In the genomic region with DNA sequence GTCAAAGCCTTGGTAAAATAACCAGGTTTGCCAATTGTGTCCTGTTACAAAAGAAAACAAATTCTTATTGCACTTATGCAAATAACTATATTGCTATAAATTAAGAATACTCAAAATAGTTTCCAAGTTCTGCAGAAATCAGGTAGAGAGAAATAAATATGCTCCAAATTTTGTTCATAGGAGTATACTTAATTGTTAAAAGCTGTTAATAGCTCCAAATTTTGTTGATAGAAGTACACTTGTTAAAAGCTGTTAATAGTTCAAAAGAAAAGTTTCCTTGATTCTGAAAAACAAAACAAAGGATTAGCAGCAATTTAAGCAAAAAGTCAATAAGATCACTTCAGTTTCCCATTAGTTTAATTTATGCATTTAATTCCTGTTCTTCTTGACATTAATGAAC, we compare ENCODE assay signal across 33 cellular contexts.
"Had no signal": no experiment of that assay in that cellular context is flagged by ENCODE, and none has a peak within 500 bp of the region (broad histone marks: within the 10 kb centered on the region; RNA-seq: fewer than 3 reads in every experiment).

No MANE protein-coding gene starts in this region.

- H3K9me3 Mint-ChIP-seq: activated naive CD4-positive, alpha-beta T cell treated with anti-CD3 and anti-CD28 coated beads, Interleukin-2, amount 50 U/mL, for 24 hours had no signal

- H3K4me1 Mint-ChIP-seq: activated CD4-positive, alpha-beta T cell treated with anti-CD3 and anti-CD28 coated beads for 36 hours; activated CD4-positive, alpha-beta T cell treated with anti-CD3 and anti-CD28 coated beads, Interleukin-2, amount 10 ng/mL, durations not matched to agents 24 days and 14 days; activated CD8-positive, alpha-beta memory T cell treated with anti-CD3 and anti-CD28 coated beads, Interleukin-2, amount 10 ng/mL, durations not matched to agents 7 days and 5 days; activated naive CD4-positive, alpha-beta T cell treated with anti-CD3 and anti-CD28 coated beads, Interleukin-2, amount 50 U/mL, for 24 hours; activated naive CD8-positive, alpha-beta T cell treated with anti-CD3 and anti-CD28 coated beads for 36 hours; activated naive CD8-positive, alpha-beta T cell treated with anti-CD3 and anti-CD28 coated beads, Interleukin-2, amount 50 U/mL, for 24 hours; central memory CD8-positive, alpha-beta T cell; endodermal cell had no signal

- H3K27ac Mint-ChIP-seq: activated CD4-positive, alpha-beta memory T cell treated with anti-CD3 and anti-CD28 coated beads for 36 hours; activated CD4-positive, alpha-beta T cell treated with anti-CD3 and anti-CD28 coated beads for 36 hours; activated CD4-positive, alpha-beta T cell treated with anti-CD3 and anti-CD28 coated beads, Interleukin-2, amount 10 ng/mL, durations not matched to agents 24 days and 14 days; activated CD8-positive, alpha-beta memory T cell treated with anti-CD3 and anti-CD28 coated beads, Interleukin-2, amount 10 ng/mL, durations not matched to agents 7 days and 5 days; activated CD8-positive, alpha-beta T cell treated with anti-CD3 and anti-CD28 coated beads, Interleukin-2, amount 10 ng/mL, durations not matched to agents 7 days and 5 days; activated naive CD4-positive, alpha-beta T cell treated with anti-CD3 and anti-CD28 coated beads for 36 hours; activated naive CD4-positive, alpha-beta T cell treated with anti-CD3 and anti-CD28 coated beads, Interleukin-2, amount 50 U/mL, for 24 hours; activated naive CD8-positive, alpha-beta T cell treated with anti-CD3 and anti-CD28 coated beads for 36 hours; activated naive CD8-positive, alpha-beta T cell treated with anti-CD3 and anti-CD28 coated beads, Interleukin-2, amount 50 U/mL, for 24 hours; activated T-helper 1 cell treated with anti-CD3 and anti-CD28 coated beads, Interleukin-12 subunit alpha, Interleukin-12 subunit beta, Interleukin-2, Interleukin-4 antibody, amounts not matched to agents 30 ng/mL and 10 ng/mL and 1 ng/mL, durations not matched to agents 14 hours and 24 hours and 36 hours; activated T-helper 2 cell treated with anti-CD3 and anti-CD28 coated beads, Interferon-gamma antibody, Interleukin-2, Interleukin-4, amounts not matched to agents 10 μg/mL and 5 μg/mL and 100 μg/mL, durations not matched to agents 14 hours and 24 hours and 36 hours; dendritic cell treated with granulocyte-macrophage colony-stimulating factor and Interleukin-4, amounts not matched to agents 40 ng/mL and 50 ng/mL, for 4 days; endodermal cell had no signal

- ATAC-seq: activated CD4-positive, alpha-beta T cell treated with anti-CD3 and anti-CD28 coated beads for 36 hours; activated CD8-positive, alpha-beta memory T cell treated with anti-CD3 and anti-CD28 coated beads, Interleukin-2, amount 10 ng/mL, durations not matched to agents 7 days and 5 days; activated CD8-positive, alpha-beta T cell treated with anti-CD3 and anti-CD28 coated beads, Interleukin-2, amount 10 ng/mL, durations not matched to agents 7 days and 5 days; activated naive CD8-positive, alpha-beta T cell treated with anti-CD3 and anti-CD28 coated beads, Interleukin-2, amount 50 U/mL, for 24 hours; foreskin keratinocyte; gastrocnemius medialis had no signal

- FAIRE-seq: bronchial epithelial cell had no signal

- H3K36me3 Mint-ChIP-seq: activated CD4-positive, alpha-beta memory T cell treated with anti-CD3 and anti-CD28 coated beads for 36 hours; activated CD8-positive, alpha-beta memory T cell treated with anti-CD3 and anti-CD28 coated beads, Interleukin-2, amount 10 ng/mL, durations not matched to agents 7 days and 5 days; activated naive CD8-positive, alpha-beta T cell treated with anti-CD3 and anti-CD28 coated beads for 36 hours had no signal

- H3K27me3 Mint-ChIP-seq: activated CD4-positive, alpha-beta memory T cell treated with anti-CD3 and anti-CD28 coated beads for 36 hours; activated CD4-positive, alpha-beta T cell treated with anti-CD3 and anti-CD28 coated beads for 36 hours; activated CD4-positive, alpha-beta T cell treated with anti-CD3 and anti-CD28 coated beads, Interleukin-2, amount 10 ng/mL, durations not matched to agents 24 days and 14 days; activated CD8-positive, alpha-beta memory T cell treated with anti-CD3 and anti-CD28 coated beads, Interleukin-2, amount 10 ng/mL, durations not matched to agents 7 days and 5 days; activated naive CD8-positive, alpha-beta T cell treated with anti-CD3 and anti-CD28 coated beads for 36 hours; activated naive CD8-positive, alpha-beta T cell treated with anti-CD3 and anti-CD28 coated beads, Interleukin-2, amount 50 U/mL, for 24 hours; central memory CD8-positive, alpha-beta T cell; dendritic cell treated with granulocyte-macrophage colony-stimulating factor and Interleukin-4, amounts not matched to agents 40 ng/mL and 50 ng/mL, for 4 days had no signal

- H3K4me3 Mint-ChIP-seq: activated CD4-positive, alpha-beta memory T cell treated with anti-CD3 and anti-CD28 coated beads for 36 hours; activated CD4-positive, alpha-beta T cell treated with anti-CD3 and anti-CD28 coated beads for 36 hours; activated CD4-positive, alpha-beta T cell treated with anti-CD3 and anti-CD28 coated beads, Interleukin-2, amount 10 ng/mL, durations not matched to agents 24 days and 14 days; activated CD8-positive, alpha-beta memory T cell treated with anti-CD3 and anti-CD28 coated beads, Interleukin-2, amount 10 ng/mL, durations not matched to agents 7 days and 5 days; activated CD8-positive, alpha-beta T cell treated with anti-CD3 and anti-CD28 coated beads, Interleukin-2, amount 10 ng/mL, durations not matched to agents 7 days and 5 days; activated naive CD4-positive, alpha-beta T cell treated with anti-CD3 and anti-CD28 coated beads for 36 hours; activated naive CD4-positive, alpha-beta T cell treated with anti-CD3 and anti-CD28 coated beads, Interleukin-2, amount 50 U/mL, for 24 hours; activated naive CD8-positive, alpha-beta T cell treated with anti-CD3 and anti-CD28 coated beads for 36 hours; activated naive CD8-positive, alpha-beta T cell treated with anti-CD3 and anti-CD28 coated beads, Interleukin-2, amount 50 U/mL, for 24 hours; activated T-helper 1 cell treated with anti-CD3 and anti-CD28 coated beads, Interleukin-12 subunit alpha, Interleukin-12 subunit beta, Interleukin-2, Interleukin-4 antibody, amounts not matched to agents 30 ng/mL and 10 ng/mL and 1 ng/mL, durations not matched to agents 14 hours and 24 hours and 36 hours; central memory CD8-positive, alpha-beta T cell; dendritic cell treated with granulocyte-macrophage colony-stimulating factor and Interleukin-4, amounts not matched to agents 40 ng/mL and 50 ng/mL, for 4 days; endodermal cell had no signal

- DNase-seq: activated CD4-positive, alpha-beta memory T cell treated with anti-CD3 and anti-CD28 coated beads for 36 hours; activated CD4-positive, alpha-beta T cell treated with anti-CD3 and anti-CD28 coated beads for 36 hours; activated CD4-positive, alpha-beta T cell treated with anti-CD3 and anti-CD28 coated beads, Interleukin-2, amount 10 ng/mL, durations not matched to agents 24 days and 14 days; activated CD4-positive, CD25-positive, alpha-beta regulatory T cell; activated CD4-positive, CD25-positive, alpha-beta regulatory T cell treated with anti-CD3 and anti-CD28 coated beads, Interleukin-2, amount 50 U/mL, for 72 hours; activated CD8-positive, alpha-beta memory T cell treated with anti-CD3 and anti-CD28 coated beads, Interleukin-2, amount 10 ng/mL, durations not matched to agents 7 days and 5 days; activated CD8-positive, alpha-beta memory T cell treated with anti-CD3 and anti-CD28 coated beads, Interleukin-2, amount 50 U/mL, for 4 hours; activated CD8-positive, alpha-beta T cell treated with anti-CD3 and anti-CD28 coated beads, Interleukin-2, amount 10 ng/mL, durations not matched to agents 7 days and 5 days; activated effector memory CD4-positive, alpha-beta T cell treated with anti-CD3 and anti-CD28 coated beads, Interleukin-2, amount 50 U/mL, for 16 hours; activated naive CD4-positive, alpha-beta T cell treated with anti-CD3 and anti-CD28 coated beads for 36 hours; activated naive CD8-positive, alpha-beta T cell treated with anti-CD3 and anti-CD28 coated beads for 36 hours; activated naive CD8-positive, alpha-beta T cell treated with anti-CD3 and anti-CD28 coated beads, Interleukin-2, amount 50 U/mL, for 24 hours; activated T-cell treated with anti-CD3 and anti-CD28 coated beads, Interleukin-2, amount 50 U/mL, for 1 hour; activated T-cell treated with anti-CD3 and anti-CD28 coated beads, Interleukin-2, amount 50 U/mL, for 48 hours; adrenal gland; brain microvascular endothelial cell; dorsolateral prefrontal cortex; effector memory CD4-positive, alpha-beta T cell; endodermal cell; erythroblast; foreskin keratinocyte; gastrocnemius medialis; glutamatergic neuron; T-helper 2 cell had no signal

- H3K4me3 ChIP-seq: adrenal gland, ascending aorta, coronary artery, dorsolateral prefrontal cortex, esophagus muscularis mucosa, gastrocnemius medialis had no signal
